In genomic region chrX:49199315-49199595, GRCh38 we compare ENCODE assay signal across 2 cellular contexts.
TF ChIP-seq lines count a peak whose summit lies in the region.

No MANE protein-coding gene starts in this region.

TF ChIP-seq in HepG2, 621 proteins besides CTCF, POLR2A, EP300 and RAD21:
- no peak for TF ChIP-seq ASH2L (IDR thresholded peaks at IDR 0.05; ENCODE audit: insufficient read length, low read depth, low read length)
- TF ChIP-seq KMT2B (CRISPR knock-in tag; IDR thresholded peaks at IDR 0.05) = no peak
- no peak for TF ChIP-seq CENPT (CRISPR knock-in tag; IDR thresholded peaks at IDR 0.05; ENCODE audit: low read depth)
- no peak for TF ChIP-seq ZNF747 (CRISPR knock-in tag; IDR thresholded peaks at IDR 0.05; ENCODE audit: borderline replicate concordance)

TF ChIP-seq in SK-N-SH, 30 proteins besides CTCF, POLR2A, EP300 and RAD21:
- TF ChIP-seq NFIC (IDR thresholded peaks at IDR 0.05; ENCODE audit: borderline replicate concordance) (no peak), USF2 (IDR thresholded peaks at IDR 0.05; ENCODE audit: borderline replicate concordance, low read depth, low read length) (no peak), YY1 (IDR thresholded peaks at IDR 0.05; ENCODE audit: low read depth) (no peak), JUND (IDR thresholded peaks at IDR 0.05) (no peak), SIN3A (IDR thresholded peaks at IDR 0.05; ENCODE audit: borderline replicate concordance, low read depth, low read length) (no peak), TCF12 (IDR thresholded peaks at IDR 0.05) (no peak), EZH2phosphoT487 (IDR thresholded peaks at IDR 0.05; ENCODE audit: borderline replicate concordance, low read depth) (no peak)
